In the genomic region with DNA sequence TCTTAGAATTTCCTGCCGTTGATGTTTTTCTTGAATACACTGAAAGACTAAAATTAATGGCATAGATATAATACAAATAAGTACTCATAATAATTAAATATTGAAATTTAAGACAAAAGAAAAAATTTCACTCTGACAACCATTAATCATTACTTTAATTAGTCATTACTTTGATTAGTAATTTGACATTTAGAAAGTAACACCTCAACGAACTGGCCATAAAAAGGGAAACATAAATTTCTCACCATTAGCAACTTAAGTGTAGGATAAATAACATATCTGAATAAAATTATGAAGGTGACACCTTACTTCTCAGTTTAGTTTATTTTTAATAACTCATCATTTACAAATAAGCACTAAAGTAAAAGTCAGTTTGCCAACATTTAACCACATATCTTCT, we compare ENCODE assay signal across 23 cellular contexts.
"Had no signal": no experiment of that assay in that cellular context is flagged by ENCODE, and none has a peak within 500 bp of the region (broad histone marks: within the 10 kb centered on the region; RNA-seq: fewer than 3 reads in every experiment).

No MANE protein-coding gene starts in this region.

- H3K4me1 Mint-ChIP-seq: memory B cell; neural progenitor cell; stimulated activated memory B cell treated with anti-CD40 and anti-IgM and Interleukin-4, amounts not matched to agents 10 μg/mL and 1 μg/mL and 100 μg/mL, for 72 hours had no signal

- ATAC-seq: left lobe of liver; sciatic nerve; stimulated activated memory B cell treated with anti-CD40 and anti-IgM and Interleukin-4, amounts not matched to agents 10 μg/mL and 1 μg/mL and 100 μg/mL, for 72 hours; stimulated activated naive CD8-positive, alpha-beta T cell treated with anti-CD3 and anti-CD28 coated beads, Interleukin-15, Interleukin-2, amounts not matched to agents 100 U/mL and 50 U/mL, for 24 hours had no signal

- H3K9me3 ChIP-seq: prostate gland, right atrium auricular region, testis, tibial artery had no signal

- H3K4me3 ChIP-seq: lung, neural progenitor cell, prostate gland, right atrium auricular region, smooth muscle cell, testis, tibial artery had no signal

- H3K27me3 Mint-ChIP-seq: memory B cell; stimulated activated memory B cell treated with anti-CD40 and anti-IgM and Interleukin-4, amounts not matched to agents 10 μg/mL and 1 μg/mL and 100 μg/mL, for 72 hours; type B pancreatic cell had no signal

- H3K27me3 ChIP-seq: neural progenitor cell, right atrium auricular region, testis, tibial artery had no signal

- DNase-seq: cortex of kidney; hypothalamus; immature natural killer cell; stimulated activated CD4-positive, alpha-beta T cell treated with anti-CD3 and anti-CD28 coated beads, Interleukin-12 subunit alpha, Interleukin-12 subunit beta, amount 100 ng/mL, for 4 hours; stimulated activated CD4-positive, alpha-beta T cell treated with anti-CD3 and anti-CD28 coated beads, Interleukin-2, amount 100 ng/mL, for 24 hours; stimulated activated CD4-positive, alpha-beta T cell treated with anti-CD3 and anti-CD28 coated beads, Interleukin-4, amount 100 ng/mL, for 24 hours; stimulated activated naive CD8-positive, alpha-beta T cell treated with anti-CD3 and anti-CD28 coated beads, Interleukin-15, Interleukin-2, amounts not matched to agents 100 U/mL and 50 U/mL, for 24 hours; substantia nigra; testis; tibial artery had no signal

- H3K36me3 Mint-ChIP-seq: neural progenitor cell had no signal

- H3K4me3 Mint-ChIP-seq: immature natural killer cell; memory B cell; nephron; neural progenitor cell; stimulated activated memory B cell treated with anti-CD40 and anti-IgM and Interleukin-4, amounts not matched to agents 10 μg/mL and 1 μg/mL and 100 μg/mL, for 72 hours; type B pancreatic cell had no signal

- FAIRE-seq: frontal cortex, keratinocyte had no signal

- H3K27ac ChIP-seq: neural progenitor cell, prostate gland, right atrium auricular region, testis, tibial artery had no signal

- H3K27ac Mint-ChIP-seq: immature natural killer cell; memory B cell; nephron; neural progenitor cell; stimulated activated memory B cell treated with anti-CD40 and anti-IgM and Interleukin-4, amounts not matched to agents 10 μg/mL and 1 μg/mL and 100 μg/mL, for 72 hours; type B pancreatic cell had no signal

- H3K9me3 Mint-ChIP-seq: immature natural killer cell; memory B cell; nephron; neural progenitor cell; stimulated activated memory B cell treated with anti-CD40 and anti-IgM and Interleukin-4, amounts not matched to agents 10 μg/mL and 1 μg/mL and 100 μg/mL, for 72 hours; type B pancreatic cell had no signal

- H3K36me3 ChIP-seq: neural progenitor cell, prostate gland had no signal

- H3K4me1 ChIP-seq: neural progenitor cell, prostate gland, right atrium auricular region, testis, tibial artery had no signal
